In genomic region chr6:606829-607379, GRCh38 we compare ENCODE assay signal across 7 cellular contexts.
"Had no signal": no experiment of that assay in that cellular context is flagged by ENCODE, and none has a peak within 500 bp of the region (broad histone marks: within the 10 kb centered on the region; RNA-seq: fewer than 3 reads in every experiment).

No MANE protein-coding gene starts in this region.

- H3K27ac ChIP-seq: HL-60 had no signal

- H2AFZ ChIP-seq: GM23338 had no signal

- DNase-seq: H9, HCEC 1CT had no signal

- H3K4me2 ChIP-seq: GM23338 had no signal

- H3K4me3 ChIP-seq: GM23338 had no signal

- FAIRE-seq: H1, H54, HepG2 had no signal

- ATAC-seq: GM23338, HepG2 had no signal
